Comparison of ENCODE assay signal across 8 cellular contexts in the genomic region with DNA sequence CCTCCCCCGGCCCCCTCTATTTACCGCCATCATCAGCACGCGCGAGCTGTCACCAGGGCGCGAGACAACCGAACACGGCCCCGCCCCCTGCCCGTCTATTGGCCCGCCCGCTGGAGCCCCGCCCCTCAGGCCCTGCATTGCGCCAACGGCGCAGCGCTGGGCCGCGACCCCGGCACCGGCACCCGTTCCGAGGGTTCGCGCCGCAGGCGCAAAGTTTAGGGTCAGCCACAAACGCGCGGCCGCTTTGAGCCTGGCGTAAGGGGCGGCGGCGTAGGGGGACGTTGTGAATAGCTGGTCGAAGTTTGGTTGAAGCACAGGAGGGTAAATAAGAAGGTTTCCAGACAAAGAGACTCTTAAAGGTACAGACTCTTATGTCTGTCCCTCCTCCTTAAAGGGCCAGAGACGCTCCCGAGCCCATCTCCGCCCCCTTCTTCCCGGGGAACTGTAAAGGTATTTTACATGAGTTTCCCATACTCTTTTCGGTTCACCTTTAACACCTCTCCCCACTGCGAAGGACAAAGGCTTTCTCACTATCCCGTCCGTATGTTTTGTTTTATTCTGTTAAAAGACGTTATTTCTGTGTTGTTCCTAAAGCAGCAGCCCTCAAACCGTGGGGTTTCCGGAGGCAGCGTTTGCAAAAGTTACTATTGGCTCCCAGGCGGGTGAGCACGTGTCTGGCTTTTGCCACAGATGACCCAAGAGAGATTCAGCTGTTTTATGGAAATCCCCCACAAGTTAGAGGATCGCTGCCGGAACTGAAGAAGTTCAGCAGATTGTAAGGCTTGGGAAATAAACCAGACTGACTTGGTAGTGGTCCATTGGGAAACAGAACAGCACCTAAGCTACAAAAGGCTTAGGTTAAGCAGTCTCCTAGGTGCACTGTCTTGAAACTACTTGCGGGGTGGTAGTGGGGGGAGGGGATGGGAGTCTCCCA. TPM values are rescaled to one million over a fixed set of nuclear protein-coding genes. Genes with fewer than 3 reads are reported as not detected.
DNase-seq lines count a peak whose midpoint lies in the region; ATAC-seq and TF ChIP-seq lines count a peak whose summit lies in the region.

TSS of gene USP49 (minus strand) at position 76 of the 934 bp plus-strand sequence. CDS start 88,392 bp downstream, outside the sequence.

- peak within 1 kb of the TSS; percentile 98 for H3K4me2 ChIP-seq in BLaER1

- H3K9ac ChIP-seq in BLaER1 (peak within 1 kb of the TSS; percentile 92), colonic mucosa (ENCODE audit: low read depth in 2 of 2, low read length in 2 of 2) (peak within 1 kb of the TSS; percentile 74 to 77)

- H3K4me1 Mint-ChIP-seq in activated CD4-positive, alpha-beta T cell treated with anti-CD3 and anti-CD28 coated beads for 36 hours: peaks cover 13% of the 10 kb centered on the region

- POLR2A ChIA-PET in activated CD4-positive, alpha-beta T cell treated with anti-CD3 and anti-CD28 coated beads for 36 hours (lab: Charles Lee): interaction anchor here (0.8 to 1.1 kb wide), 2 partner anchors 154 to 851 kb away, joined by 4 to 6 read pairs; partner anchors contain the start of gene TBCC

- no peaks in the 10 kb centered on the region for H3K36me3 Mint-ChIP-seq in activated CD4-positive, alpha-beta T cell treated with anti-CD3 and anti-CD28 coated beads for 36 hours (ENCODE audit: low read depth)

- H3K27me3 Mint-ChIP-seq in activated CD4-positive, alpha-beta T cell treated with anti-CD3 and anti-CD28 coated beads for 36 hours: no peaks in the 10 kb centered on the region

- peaks cover 39% of the 10 kb centered on the region for H4K20me1 ChIP-seq in BLaER1

- peak within 1 kb of the TSS; percentile 93 for H3K27ac ChIP-seq in BLaER1
- peak within 1 kb of the TSS; percentile 42 for H3K27ac ChIP-seq in colonic mucosa

- CTCF ChIA-PET in activated CD4-positive, alpha-beta T cell treated with anti-CD3 and anti-CD28 coated beads for 36 hours (lab: Charles Lee): interaction anchor here (1.3 to 2.8 kb wide), 5 partner anchors 22 to 150 kb away, joined by 3 to 23 read pairs (median 5); partner anchors contain the start of genes BYSL, MED20 and TOMM6

- no peak within 1 kb of the TSS for H3K4me3 Mint-ChIP-seq in activated CD4-positive, alpha-beta T cell treated with anti-CD3 and anti-CD28 coated beads for 36 hours

- DNase-seq in GM19240 (ENCODE audit: insufficient read length, low spot score) (peak; percentile 86), NCI-H510A treated with DMSO at 0.1 percent for 48 hours (lab: John Stamatoyannopoulos, UW) (peak; percentile 90), colonic mucosa (peak; percentile 92), left lobe of liver (ENCODE audit: low spot score) (peak; percentile 88)
- DNase-seq in activated CD4-positive, alpha-beta T cell treated with anti-CD3 and anti-CD28 coated beads for 36 hours: peak; percentile 96
- DNase-seq in stimulated activated CD4-positive, alpha-beta T cell treated with anti-CD3 and anti-CD28 coated beads, Interleukin-2, amount 100 ng/mL, for 4 hours (ENCODE audit: low read depth): peak; percentile 86

- TF ChIP-seq CTCF in colonic mucosa (IDR thresholded peaks at IDR 0.05): no peak

- H3K9me3 Mint-ChIP-seq in activated CD4-positive, alpha-beta T cell treated with anti-CD3 and anti-CD28 coated beads for 36 hours (ENCODE audit: low read depth): no peaks in the 10 kb centered on the region

- intact Hi-C loops in activated CD4-positive, alpha-beta T cell treated with anti-CD3 and anti-CD28 coated beads for 36 hours (cut with DNase I, micrococcal nuclease): loop anchor here (1.0 to 5.0 kb wide), 8 partner anchors 26 to 348 kb away; partner anchors contain the start of genes BYSL (in 2 of the 2), MED20 (in 2 of the 2), TOMM6 (in 2 of the 2) and CCND3 (in 1 of the 2)
- intact Hi-C loops in colonic mucosa (cut with DNase I): no loop called here

- H3K27ac Mint-ChIP-seq in activated CD4-positive, alpha-beta T cell treated with anti-CD3 and anti-CD28 coated beads for 36 hours: peak within 1 kb of the TSS; percentile 95

- H3K4me1 ChIP-seq in BLaER1 (peaks cover 49% of the 10 kb centered on the region), colonic mucosa (no peaks in the 10 kb centered on the region)

- H3K27me3 ChIP-seq in BLaER1: no peaks in the 10 kb centered on the region
- no peaks in the 10 kb centered on the region for H3K27me3 ChIP-seq in colonic mucosa

- H3K4me3 ChIP-seq in BLaER1: peak within 1 kb of the TSS; percentile 78
- H3K4me3 ChIP-seq in colonic mucosa: peak within 1 kb of the TSS; percentile 65

- H3K9me3 ChIP-seq in BLaER1 (no peaks in the 10 kb centered on the region), colonic mucosa (no peaks in the 10 kb centered on the region)

- peaks cover 31% of the 10 kb centered on the region for H3K36me3 ChIP-seq in BLaER1
- no peaks in the 10 kb centered on the region for H3K36me3 ChIP-seq in colonic mucosa

- peak; percentile 71 for ATAC-seq in HG03442 (IDR thresholded peaks at IDR 0.05; ENCODE audit: unreplicated experiment)
- ATAC-seq in activated CD4-positive, alpha-beta T cell treated with anti-CD3 and anti-CD28 coated beads for 36 hours: peak; percentile 92
- ATAC-seq in left lobe of liver: peak; percentile 99

RNA-seq across cellular contexts. Expression of gene USP49, which starts in this region (rescaled TPM):
- 1 to 10 TPM; 5.6 to 7.3 TPM for total RNA-seq in activated CD4-positive, alpha-beta T cell treated with anti-CD3 and anti-CD28 coated beads for 36 hours
- total RNA-seq in colonic mucosa (1 to 10 TPM; 1.7 to 2.9 TPM), left lobe of liver (1.9 TPM)

Comparison
In these comparisons a context has a peak if more than half of its experiments do, and no peak if none do; other contexts are left out.
1. Peak in every context shown above with its lines: DNase-seq, ATAC-seq, H3K4me3 ChIP-seq and H3K27ac ChIP-seq.